Comparison of ENCODE assay signal across 19 cellular contexts in genomic region chr2:183243760-183244159, GRCh38.
DNase-seq lines count a peak whose midpoint lies in the region; ATAC-seq, FAIRE-seq and TF ChIP-seq lines count a peak whose summit lies in the region.
"Had no signal": no experiment of that assay in that cellular context is flagged by ENCODE, and none has a peak within 500 bp of the region (broad histone marks: within the 10 kb centered on the region; RNA-seq: fewer than 3 reads in every experiment).

No MANE protein-coding gene starts in this region.

- no peaks in the 10 kb centered on the region for H3K9me3 ChIP-seq in WERI-Rb-1 (ENCODE audit: severe bottlenecking)
- H3K9me3 ChIP-seq: SJSA1 had no signal

- FAIRE-seq in D721Med (lab: Jason Lieb, UNC): peak; percentile 92
- FAIRE-seq: GM12878, GM18507 had no signal

- H3K9me3 Mint-ChIP-seq in HFFc6: no peaks in the 10 kb centered on the region
- H3K9me3 Mint-ChIP-seq: CD4-positive, CD25-positive, alpha-beta regulatory T cell had no signal

- H3K36me3 Mint-ChIP-seq in HFFc6 (ENCODE audit: low read depth): no peaks in the 10 kb centered on the region
- H3K36me3 Mint-ChIP-seq: CD4-positive, CD25-positive, alpha-beta regulatory T cell had no signal

- DNase-seq in D721Med (ENCODE audit: insufficient read length, low spot score) (no peak), DMS53 treated with DMSO at 0.1 percent for 48 hours (lab: John Stamatoyannopoulos, UW; ENCODE audit: unreplicated experiment) (peak; percentile 52), NCI-H748 (lab: John Stamatoyannopoulos, UW; ENCODE audit: unreplicated experiment) (peak; percentile 46), WERI-Rb-1 (peak; percentile 33), HFFc6 (no peak)
- no peak for DNase-seq in activated effector memory CD4-positive, alpha-beta T cell treated with Interleukin-2 at 50 U/mL for 16 hours
- DNase-seq: Calu3; CD4-positive, CD25-positive, alpha-beta regulatory T cell; GDM1; MV-4-11; OCI-M1; SW 1271 had no signal

- no peaks in the 10 kb centered on the region for H3K36me3 ChIP-seq in WERI-Rb-1
- H3K36me3 ChIP-seq: SJSA1 had no signal

- no peak overlapping the region for H3K4me3 Mint-ChIP-seq in HFFc6
- H3K4me3 Mint-ChIP-seq: CD4-positive, CD25-positive, alpha-beta regulatory T cell had no signal

- ATAC-seq in GM18861 (IDR thresholded peaks at IDR 0.05; ENCODE audit: unreplicated experiment) (no peak), GM21737 (IDR thresholded peaks at IDR 0.05; ENCODE audit: unreplicated experiment) (no peak)
- ATAC-seq: GM12878, HCT116 had no signal

- no peaks in the 10 kb centered on the region for H3K4me1 Mint-ChIP-seq in HFFc6 (ENCODE audit: low read depth)
- H3K4me1 Mint-ChIP-seq: CD4-positive, CD25-positive, alpha-beta regulatory T cell had no signal

- H3K27me3 Mint-ChIP-seq in HFFc6 (ENCODE audit: insufficient read depth): no peaks in the 10 kb centered on the region
- H3K27me3 Mint-ChIP-seq: CD4-positive, CD25-positive, alpha-beta regulatory T cell had no signal

- H3K27ac ChIP-seq in WERI-Rb-1: no peak overlapping the region
- H3K27ac ChIP-seq: GM23248, SJSA1 had no signal

- no peak for TF ChIP-seq CTCF in D721Med (IDR thresholded peaks at IDR 0.05; ENCODE audit: insufficient read depth, missing control alignments)
- no peak for TF ChIP-seq CTCF in WERI-Rb-1 (IDR thresholded peaks at IDR 0.05; ENCODE audit: low read depth, low read length)
- TF ChIP-seq CTCF in HFFc6 (IDR thresholded peaks at IDR 0.05): no peak

- H3K4me3 ChIP-seq in WERI-Rb-1 (ENCODE audit: low read depth, low read length): no peak overlapping the region
- H3K4me3 ChIP-seq: GM12878, GM23248, SJSA1 had no signal

- no peak overlapping the region for H3K27ac Mint-ChIP-seq in HFFc6
- H3K27ac Mint-ChIP-seq: CD4-positive, CD25-positive, alpha-beta regulatory T cell had no signal

- H3K27me3 ChIP-seq in WERI-Rb-1 (ENCODE audit: insufficient read depth, low read depth, severe bottlenecking): no peaks in the 10 kb centered on the region
- H3K27me3 ChIP-seq: SJSA1 had no signal

Comparison
In these comparisons a context has a peak if more than half of its experiments do, and no peak if none do; other contexts are left out.
1. DNase-seq: peak in DMS53 treated with DMSO at 0.1 percent for 48 hours (single experiment), NCI-H748 (single experiment) and WERI-Rb-1 (single experiment); none in D721Med (single experiment), HFFc6 (single experiment) and activated effector memory CD4-positive, alpha-beta T cell treated with Interleukin-2 at 50 U/mL for 16 hours (single experiment).